Comparison of ENCODE assay signal across 2 cellular contexts in the genomic region with DNA sequence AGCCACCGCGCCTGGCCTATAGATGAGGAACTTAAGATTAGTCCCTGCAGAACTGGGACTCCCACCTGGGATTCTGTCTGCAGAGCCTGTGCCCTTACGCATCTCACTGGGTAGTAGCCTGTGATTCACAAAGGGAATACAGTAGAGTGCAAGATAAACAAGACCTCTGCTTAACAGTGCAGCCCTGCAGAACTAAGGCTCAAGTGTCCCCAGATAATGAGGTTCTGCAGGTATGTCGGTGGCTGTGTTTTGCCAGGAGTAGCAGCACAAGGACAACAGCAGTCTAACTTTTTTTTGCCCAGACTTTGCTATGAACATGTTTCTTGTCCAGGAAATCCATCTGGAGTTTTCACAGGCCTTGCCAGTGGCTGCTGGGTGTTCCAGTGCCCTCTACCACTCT.
TF ChIP-seq lines count a peak whose summit lies in the region.

No MANE protein-coding gene starts in this region.

TF ChIP-seq in GM23338, 12 proteins besides CTCF, POLR2A, EP300 and RAD21:
- TF ChIP-seq REST (IDR thresholded peaks at IDR 0.05; ENCODE audit: unreplicated experiment) = no peak
- TF ChIP-seq, protein P1, sequence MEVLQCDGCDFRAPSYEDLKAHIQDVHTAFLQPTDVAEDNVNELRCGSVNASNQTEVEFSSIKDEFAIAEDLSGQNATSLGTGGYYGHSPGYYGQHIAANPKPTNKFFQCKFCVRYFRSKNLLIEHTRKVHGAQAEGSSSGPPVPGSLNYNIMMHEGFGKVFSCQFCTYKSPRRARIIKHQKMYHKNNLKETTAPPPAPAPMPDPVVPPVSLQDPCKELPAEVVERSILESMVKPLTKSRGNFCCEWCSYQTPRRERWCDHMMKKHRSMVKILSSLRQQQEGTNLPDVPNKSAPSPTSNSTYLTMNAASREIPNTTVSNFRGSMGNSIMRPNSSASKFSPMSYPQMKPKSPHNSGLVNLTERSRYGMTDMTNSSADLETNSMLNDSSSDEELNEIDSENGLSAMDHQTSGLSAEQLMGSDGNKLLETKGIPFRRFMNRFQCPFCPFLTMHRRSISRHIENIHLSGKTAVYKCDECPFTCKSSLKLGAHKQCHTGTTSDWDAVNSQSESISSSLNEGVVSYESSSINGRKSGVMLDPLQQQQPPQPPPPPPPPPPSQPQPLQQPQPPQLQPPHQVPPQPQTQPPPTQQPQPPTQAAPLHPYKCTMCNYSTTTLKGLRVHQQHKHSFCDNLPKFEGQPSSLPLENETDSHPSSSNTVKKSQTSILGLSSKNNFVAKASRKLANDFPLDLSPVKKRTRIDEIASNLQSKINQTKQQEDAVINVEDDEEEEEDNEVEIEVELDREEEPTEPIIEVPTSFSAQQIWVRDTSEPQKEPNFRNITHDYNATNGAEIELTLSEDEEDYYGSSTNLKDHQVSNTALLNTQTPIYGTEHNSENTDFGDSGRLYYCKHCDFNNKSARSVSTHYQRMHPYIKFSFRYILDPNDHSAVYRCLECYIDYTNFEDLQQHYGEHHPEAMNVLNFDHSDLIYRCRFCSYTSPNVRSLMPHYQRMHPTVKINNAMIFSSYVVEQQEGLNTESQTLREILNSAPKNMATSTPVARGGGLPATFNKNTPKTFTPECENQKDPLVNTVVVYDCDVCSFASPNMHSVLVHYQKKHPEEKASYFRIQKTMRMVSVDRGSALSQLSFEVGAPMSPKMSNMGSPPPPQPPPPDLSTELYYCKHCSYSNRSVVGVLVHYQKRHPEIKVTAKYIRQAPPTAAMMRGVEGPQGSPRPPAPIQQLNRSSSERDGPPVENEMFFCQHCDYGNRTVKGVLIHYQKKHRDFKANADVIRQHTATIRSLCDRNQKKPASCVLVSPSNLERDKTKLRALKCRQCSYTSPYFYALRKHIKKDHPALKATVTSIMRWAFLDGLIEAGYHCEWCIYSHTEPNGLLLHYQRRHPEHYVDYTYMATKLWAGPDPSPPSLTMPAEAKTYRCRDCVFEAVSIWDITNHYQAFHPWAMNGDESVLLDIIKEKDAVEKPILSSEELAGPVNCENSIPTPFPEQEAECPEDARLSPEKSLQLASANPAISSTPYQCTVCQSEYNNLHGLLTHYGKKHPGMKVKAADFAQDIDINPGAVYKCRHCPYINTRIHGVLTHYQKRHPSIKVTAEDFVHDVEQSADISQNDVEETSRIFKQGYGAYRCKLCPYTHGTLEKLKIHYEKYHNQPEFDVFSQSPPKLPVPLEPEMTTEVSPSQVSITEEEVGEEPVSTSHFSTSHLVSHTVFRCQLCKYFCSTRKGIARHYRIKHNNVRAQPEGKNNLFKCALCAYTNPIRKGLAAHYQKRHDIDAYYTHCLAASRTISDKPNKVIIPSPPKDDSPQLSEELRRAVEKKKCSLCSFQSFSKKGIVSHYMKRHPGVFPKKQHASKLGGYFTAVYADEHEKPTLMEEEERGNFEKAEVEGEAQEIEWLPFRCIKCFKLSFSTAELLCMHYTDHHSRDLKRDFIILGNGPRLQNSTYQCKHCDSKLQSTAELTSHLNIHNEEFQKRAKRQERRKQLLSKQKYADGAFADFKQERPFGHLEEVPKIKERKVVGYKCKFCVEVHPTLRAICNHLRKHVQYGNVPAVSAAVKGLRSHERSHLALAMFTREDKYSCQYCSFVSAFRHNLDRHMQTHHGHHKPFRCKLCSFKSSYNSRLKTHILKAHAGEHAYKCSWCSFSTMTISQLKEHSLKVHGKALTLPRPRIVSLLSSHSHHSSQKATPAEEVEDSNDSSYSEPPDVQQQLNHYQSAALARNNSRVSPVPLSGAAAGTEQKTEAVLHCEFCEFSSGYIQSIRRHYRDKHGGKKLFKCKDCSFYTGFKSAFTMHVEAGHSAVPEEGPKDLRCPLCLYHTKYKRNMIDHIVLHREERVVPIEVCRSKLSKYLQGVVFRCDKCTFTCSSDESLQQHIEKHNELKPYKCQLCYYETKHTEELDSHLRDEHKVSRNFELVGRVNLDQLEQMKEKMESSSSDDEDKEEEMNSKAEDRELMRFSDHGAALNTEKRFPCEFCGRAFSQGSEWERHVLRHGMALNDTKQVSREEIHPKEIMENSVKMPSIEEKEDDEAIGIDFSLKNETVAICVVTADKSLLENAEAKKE (CRISPR knock-in tag; IDR thresholded peaks at IDR 0.05) = no peak
- TF ChIP-seq EZH2 (IDR thresholded peaks at IDR 0.05; ENCODE audit: low read depth, unreplicated experiment) = no peak
- TF ChIP-seq NANOG (IDR thresholded peaks at IDR 0.05; ENCODE audit: borderline replicate concordance) = no peak
- no peak for TF ChIP-seq POLR2AphosphoS5 (IDR thresholded peaks at IDR 0.05; ENCODE audit: low read depth)

TF ChIP-seq in H1, 55 proteins besides CTCF, POLR2A, EP300 and RAD21:
- TF ChIP-seq TAF1 (IDR thresholded peaks at IDR 0.05; ENCODE audit: low read depth, low read length) = no peak
- TF ChIP-seq YY1 (IDR thresholded peaks at IDR 0.05; ENCODE audit: low read depth, low read length) = no peak
- no peak for TF ChIP-seq RNF2 (IDR thresholded peaks at IDR 0.05; ENCODE audit: borderline replicate concordance, low read depth, low read length, missing control alignments, poor library complexity, severe bottlenecking)
- TF ChIP-seq BACH1 (IDR thresholded peaks at IDR 0.05; ENCODE audit: low read length) = no peak
- no peak for TF ChIP-seq RXRA (IDR thresholded peaks at IDR 0.05; ENCODE audit: insufficient read depth, low read depth, low read length)
- TF ChIP-seq SIN3A (conservative IDR thresholded peaks at IDR 0.05 in 1 of 2, IDR thresholded peaks at IDR 0.05 in 1 of 2; ENCODE audit: low read depth in 1 of 2, low read length in 2 of 2) = no peak
- TF ChIP-seq SP1 (IDR thresholded peaks at IDR 0.05; ENCODE audit: low read depth, low read length) = no peak
- TF ChIP-seq SUZ12 (IDR thresholded peaks at IDR 0.05; ENCODE audit: low read length) = no peak
